Comparison of ENCODE assay signal across 31 cellular contexts in the genomic region with DNA sequence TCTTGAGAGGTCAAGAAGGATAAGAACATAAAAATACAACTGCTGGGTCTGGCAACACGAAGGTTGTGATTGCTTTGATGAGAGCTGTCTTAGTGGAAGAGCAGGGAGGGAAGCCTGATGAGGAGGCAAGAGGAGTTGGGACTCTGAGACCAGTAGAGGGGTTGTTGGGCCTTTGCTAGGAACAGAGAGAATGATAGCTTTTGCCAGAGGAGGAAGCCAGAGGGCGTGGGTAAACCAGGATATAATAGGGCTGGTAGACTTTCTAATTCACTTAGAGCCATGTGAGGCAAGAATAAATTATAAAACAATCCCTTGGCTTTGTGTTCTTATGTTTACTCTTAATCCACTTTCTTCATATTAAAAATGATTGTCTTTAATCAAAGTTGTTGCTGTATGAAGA.
DNase-seq lines count a peak whose midpoint lies in the region; ATAC-seq, FAIRE-seq and TF ChIP-seq lines count a peak whose summit lies in the region.
"Had no signal": no experiment of that assay in that cellular context is flagged by ENCODE, and none has a peak within 500 bp of the region (broad histone marks: within the 10 kb centered on the region; RNA-seq: fewer than 3 reads in every experiment).

No MANE protein-coding gene starts in this region.

- H3K4me2 ChIP-seq in HepG2 (ENCODE audit: low read depth, low read length) = no peak overlapping the region
- no peak overlapping the region for H3K4me2 ChIP-seq in OCI-LY3 (ENCODE audit: low read length)
- H3K4me2 ChIP-seq: BLaER1, KMS-11 had no signal

- no peak overlapping the region for H3K27ac Mint-ChIP-seq in endodermal cell
- H3K27ac Mint-ChIP-seq: activated naive CD4-positive, alpha-beta T cell treated with anti-CD3 and anti-CD28 coated beads, Interleukin-2, amount 50 U/mL, for 24 hours had no signal

- TF ChIP-seq POLR2A in HepG2 (IDR thresholded peaks at IDR 0.05; ENCODE audit: insufficient read depth in 1 of 2, low read depth in 2 of 2, low read length in 2 of 2) = no peak
- no peak for TF ChIP-seq POLR2A in right lobe of liver (IDR thresholded peaks at IDR 0.05)

- H2AFZ ChIP-seq in HepG2 (ENCODE audit: low read length) (no peak overlapping the region), OCI-LY3 (ENCODE audit: low read depth, low read length) (no peak overlapping the region)

- H3K4me3 ChIP-seq in HepG2 (replicated peaks in 1 of 3; ENCODE audit: insufficient read depth in 1 of 3, low read depth in 2 of 3, low read length in 3 of 3) (no peak overlapping the region), right lobe of liver (no peak overlapping the region), OCI-LY3 (ENCODE audit: low read length) (no peak overlapping the region), endodermal cell (ENCODE audit: low read length) (no peak overlapping the region), pancreas (no peak overlapping the region)
- H3K4me3 ChIP-seq: BLaER1, breast epithelium, tibial nerve had no signal

- H3K9ac ChIP-seq in HepG2 (ENCODE audit: insufficient read depth, low read depth, low read length) = no peak overlapping the region
- H3K9ac ChIP-seq in OCI-LY3 (ENCODE audit: low read length) = no peak overlapping the region
- H3K9ac ChIP-seq in endodermal cell (ENCODE audit: extremely low read depth, low read length, poor library complexity, severe bottlenecking) = no peak overlapping the region
- H3K9ac ChIP-seq: BLaER1, KMS-11 had no signal

- no peaks in the 10 kb centered on the region for H3K27me3 Mint-ChIP-seq in endodermal cell (ENCODE audit: insufficient read depth)
- H3K27me3 Mint-ChIP-seq: activated naive CD4-positive, alpha-beta T cell treated with anti-CD3 and anti-CD28 coated beads, Interleukin-2, amount 50 U/mL, for 24 hours had no signal

- TF ChIP-seq CTCF in HepG2 (CRISPR knock-in tag; IDR thresholded peaks at IDR 0.05) (no peak), right lobe of liver (IDR thresholded peaks at IDR 0.05) (no peak), OCI-LY3 (IDR thresholded peaks at IDR 0.05; ENCODE audit: low read depth, low read length) (peak; percentile 36), endodermal cell (conservative IDR thresholded peaks at IDR 0.05) (peak; percentile 34), pancreas (IDR thresholded peaks at IDR 0.05) (no peak)

- TF ChIP-seq RAD21 in HepG2 (CRISPR knock-in tag; IDR thresholded peaks at IDR 0.05) = no peak

- in situ Hi-C loops in HepG2 (cut with HindIII; ENCODE audit: extremely low pct_ligation_motif_present, low pct_unique_long_range_greater_than_20kb) = loop anchor here (5.0 kb wide), 2 partner anchors 190 to 320 kb away; no protein-coding TSS in a partner anchor

- CTCF ChIA-PET in HepG2 (lab: Yijun Ruan, JAX; ENCODE audit: low intra/inter-chr PET ratio, low total read pairs) = no interaction called here

- H4K20me1 ChIP-seq in HepG2 (ENCODE audit: insufficient read depth, low read length) (no peaks in the 10 kb centered on the region), OCI-LY3 (ENCODE audit: insufficient read depth, low read length) (no peaks in the 10 kb centered on the region)
- H4K20me1 ChIP-seq: BLaER1 had no signal

- 0% methylated on average over 2 of the region's 2 CpGs for WGBS in HepG2 (ENCODE audit: low lambda C conversion rate)
- WGBS in right lobe of liver (ENCODE audit: insufficient coverage, low coverage, low lambda C conversion rate, missing lambda C conversion rate) = 70% methylated on average over 2 of the region's 2 CpGs
- WGBS in endodermal cell (ENCODE audit: insufficient coverage in 1 of 2, insufficient read length in 1 of 2), 2 experiments = 43 to 73% methylated on average over 1 to 2 of the region's 2 CpGs
- WGBS in pancreas, 2 donors = 77 to 81% methylated on average over 2 of the region's 2 CpGs

- POLR2A ChIA-PET in HepG2 (lab: Yijun Ruan, JAX) = no interaction called here

- ATAC-seq in HepG2 (no peak), right lobe of liver (no peak), pancreas (no peak)
- ATAC-seq: Right ventricle myocardium inferior had no signal

- no peak for DNase-seq in HepG2 (ENCODE audit: low spot score)
- DNase-seq in right lobe of liver = no peak
- no peak for DNase-seq in endodermal cell
- no peak for DNase-seq in pancreas
- no peak for DNase-seq in NCI-H1694 (lab: John Stamatoyannopoulos, UW)
- DNase-seq in GDM1 (lab: John Stamatoyannopoulos, UW) = no peak
- DNase-seq: activated CD4-positive, alpha-beta T cell treated with anti-CD3 and anti-CD28 coated beads, Interleukin-2, amount 50 U/mL, for 48 hours; activated CD4-positive, CD25-positive, alpha-beta regulatory T cell; activated CD8-positive, alpha-beta memory T cell treated with anti-CD3 and anti-CD28 coated beads, Interleukin-2, amount 50 U/mL, for 48 hours; amygdala; effector CD8-positive, alpha-beta T cell; HCEC 1CT; kidney glomerular epithelial cell; mammary epithelial cell; NCI-H146; NCI-H2171; NCI-H524 treated with DMSO at 0.1 percent for 48 hours; OCI-M1; right cardiac atrium; stimulated activated CD4-positive, alpha-beta T cell treated with anti-CD3 and anti-CD28 coated beads, Interleukin-2, amount 100 ng/mL, for 48 hours; SW 1271; T-helper 9 cell had no signal

- H3K79me2 ChIP-seq in HepG2 (ENCODE audit: insufficient read depth, low read length) (no peaks in the 10 kb centered on the region), OCI-LY3 (ENCODE audit: low read length) (no peaks in the 10 kb centered on the region)

- no peaks in the 10 kb centered on the region for H3K27me3 ChIP-seq in HepG2 (ENCODE audit: control insufficient read depth in 1 of 2, insufficient read depth in 2 of 2, low read length in 2 of 2)
- H3K27me3 ChIP-seq in right lobe of liver = no peaks in the 10 kb centered on the region
- H3K27me3 ChIP-seq in OCI-LY3 (ENCODE audit: low read depth, low read length) = no peaks in the 10 kb centered on the region
- no peaks in the 10 kb centered on the region for H3K27me3 ChIP-seq in endodermal cell (ENCODE audit: control insufficient read depth, insufficient read depth, low read length, poor library complexity, severe bottlenecking)
- H3K27me3 ChIP-seq in pancreas = no peaks in the 10 kb centered on the region
- H3K27me3 ChIP-seq: BLaER1, breast epithelium, tibial nerve had no signal

- no peak overlapping the region for H3K4me3 Mint-ChIP-seq in endodermal cell
- H3K4me3 Mint-ChIP-seq: activated naive CD4-positive, alpha-beta T cell treated with anti-CD3 and anti-CD28 coated beads, Interleukin-2, amount 50 U/mL, for 24 hours; neural crest cell had no signal

- H3K9me3 ChIP-seq in HepG2 (ENCODE audit: low read length) (no peaks in the 10 kb centered on the region), right lobe of liver (no peaks in the 10 kb centered on the region), OCI-LY3 (ENCODE audit: insufficient read depth, low read length) (no peaks in the 10 kb centered on the region), endodermal cell (ENCODE audit: control insufficient read depth, low read length) (no peaks in the 10 kb centered on the region), pancreas (no peaks in the 10 kb centered on the region)
- H3K9me3 ChIP-seq: BLaER1, breast epithelium, tibial nerve had no signal

- FAIRE-seq in HepG2 (lab: Jason Lieb, UNC) = no peak
- FAIRE-seq in pancreas (lab: Jason Lieb, UNC) = no peak
- FAIRE-seq: GM19239 had no signal

- TF ChIP-seq EP300 in HepG2 (IDR thresholded peaks at IDR 0.05; ENCODE audit: low read depth in 2 of 2, low read length in 2 of 2) = no peak
- TF ChIP-seq EP300 in HepG2 (CRISPR knock-in tag; IDR thresholded peaks at IDR 0.05; ENCODE audit: borderline replicate concordance) = no peak

- H3K36me3 ChIP-seq in HepG2 (replicated peaks in 1 of 2; ENCODE audit: control insufficient read depth in 1 of 2, insufficient read depth in 2 of 2, low read length in 2 of 2) (no peaks in the 10 kb centered on the region), right lobe of liver (no peaks in the 10 kb centered on the region), OCI-LY3 (replicated peaks; ENCODE audit: low read depth, low read length) (no peaks in the 10 kb centered on the region), endodermal cell (ENCODE audit: control insufficient read depth, insufficient read depth, low read length) (no peaks in the 10 kb centered on the region), pancreas (no peaks in the 10 kb centered on the region)
- H3K36me3 ChIP-seq: BLaER1, breast epithelium, tibial nerve had no signal

- H3K36me3 Mint-ChIP-seq in endodermal cell (ENCODE audit: low read depth) = no peaks in the 10 kb centered on the region
- H3K36me3 Mint-ChIP-seq: activated naive CD4-positive, alpha-beta T cell treated with anti-CD3 and anti-CD28 coated beads, Interleukin-2, amount 50 U/mL, for 24 hours had no signal

- no TSS peak for BruUV-seq in HepG2 (replicated peaks; lab: Mats Ljungman, UMichigan)

- no peak overlapping the region for H3K27ac ChIP-seq in HepG2 (ENCODE audit: extremely low read length, insufficient read depth, low read length)
- no peak overlapping the region for H3K27ac ChIP-seq in right lobe of liver
- H3K27ac ChIP-seq in OCI-LY3 (ENCODE audit: low read length) = no peak overlapping the region
- no peak overlapping the region for H3K27ac ChIP-seq in endodermal cell (ENCODE audit: low read depth, low read length)
- H3K27ac ChIP-seq in pancreas = no peak overlapping the region
- H3K27ac ChIP-seq: BLaER1, breast epithelium, KMS-11, tibial nerve had no signal

- H3K4me1 ChIP-seq in HepG2 (ENCODE audit: insufficient read depth, low read length) (no peaks in the 10 kb centered on the region), right lobe of liver (no peaks in the 10 kb centered on the region), OCI-LY3 (ENCODE audit: low read length) (peaks cover 28% of the 10 kb centered on the region), endodermal cell (ENCODE audit: control insufficient read depth, insufficient read depth, low read length) (no peaks in the 10 kb centered on the region), pancreas (peaks cover 0 to 7% (median 0%) of the 10 kb centered on the region in 3 donors)
- H3K4me1 ChIP-seq: BLaER1, breast epithelium had no signal

- intact Hi-C loops in HepG2 (cut with micrococcal nuclease; ENCODE audit: unreplicated experiment) = no loop called here
- intact Hi-C loops in right lobe of liver (cut with DNase I) = loop anchor here (5.0 to 10.0 kb wide), 5 partner anchors 178 to 372 kb away; no protein-coding TSS in a partner anchor
- intact Hi-C loops in pancreas (cut with DNase I) = loop anchor here in 1 of 3 donors (10.0 kb wide), 1 partner anchor 82 kb away; the partner anchor contains the start of gene RCAN2

- peaks cover 5% of the 10 kb centered on the region for H3K4me1 Mint-ChIP-seq in endodermal cell
- H3K4me1 Mint-ChIP-seq: activated naive CD4-positive, alpha-beta T cell treated with anti-CD3 and anti-CD28 coated beads, Interleukin-2, amount 50 U/mL, for 24 hours; neural crest cell had no signal

- H3K9me3 Mint-ChIP-seq in endodermal cell = no peaks in the 10 kb centered on the region
- H3K9me3 Mint-ChIP-seq: activated naive CD4-positive, alpha-beta T cell treated with anti-CD3 and anti-CD28 coated beads, Interleukin-2, amount 50 U/mL, for 24 hours; neural crest cell had no signal

TF ChIP-seq in HepG2, 621 proteins besides CTCF, POLR2A, EP300 and RAD21 (continues in another document):
- no peak for TF ChIP-seq GATAD2A (CRISPR knock-in tag; IDR thresholded peaks at IDR 0.05)

Comparison
In these comparisons a context has a peak if more than half of its experiments do, and no peak if none do; other contexts are left out.
1. CTCF ChIP-seq: peak in OCI-LY3 (single experiment) and endodermal cell (single experiment); none in HepG2 (single experiment), right lobe of liver (0 of 4) and pancreas (0 of 4).